Comparison of ENCODE assay signal across 1 cellular context in genomic region chr7:99497771-99498545, GRCh38.
TF ChIP-seq lines count a peak whose summit lies in the region.

No MANE protein-coding gene starts in this region.

TF ChIP-seq in HepG2, 621 proteins besides CTCF, POLR2A, EP300 and RAD21:
- TF ChIP-seq, protein P1, sequence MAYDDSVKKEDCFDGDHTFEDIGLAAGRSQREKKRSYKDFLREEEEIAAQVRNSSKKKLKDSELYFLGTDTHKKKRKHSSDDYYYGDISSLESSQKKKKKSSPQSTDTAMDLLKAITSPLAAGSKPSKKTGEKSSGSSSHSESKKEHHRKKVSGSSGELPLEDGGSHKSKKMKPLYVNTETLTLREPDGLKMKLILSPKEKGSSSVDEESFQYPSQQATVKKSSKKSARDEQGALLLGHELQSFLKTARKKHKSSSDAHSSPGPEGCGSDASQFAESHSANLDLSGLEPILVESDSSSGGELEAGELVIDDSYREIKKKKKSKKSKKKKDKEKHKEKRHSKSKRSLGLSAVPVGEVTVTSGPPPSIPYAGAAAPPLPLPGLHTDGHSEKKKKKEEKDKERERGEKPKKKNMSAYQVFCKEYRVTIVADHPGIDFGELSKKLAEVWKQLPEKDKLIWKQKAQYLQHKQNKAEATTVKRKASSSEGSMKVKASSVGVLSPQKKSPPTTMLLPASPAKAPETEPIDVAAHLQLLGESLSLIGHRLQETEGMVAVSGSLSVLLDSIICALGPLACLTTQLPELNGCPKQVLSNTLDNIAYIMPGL (CRISPR knock-in tag; IDR thresholded peaks at IDR 0.05; ENCODE audit: borderline replicate concordance in 1 of 2, low read depth in 1 of 2): 0 out of 4 replicates have a peak, but pooled peaks of 1 of the 2 experiments have one; percentile 28
- TF ChIP-seq HNF4G (IDR thresholded peaks at IDR 0.05; ENCODE audit: borderline replicate concordance, low read depth, low read length) (no peak), HNF4G (CRISPR knock-in tag; IDR thresholded peaks at IDR 0.05; ENCODE audit: borderline replicate concordance, low read depth) (no peak), ETV5 (CRISPR knock-in tag; IDR thresholded peaks at IDR 0.05; ENCODE audit: borderline replicate concordance) (no peak)
